ENCODE assay signal across 8 cellular contexts in genomic region chr1:38858833-38859560, GRCh38. TPM values are rescaled to one million over a fixed set of nuclear protein-coding genes. Genes with fewer than 3 reads are reported as not detected.
DNase-seq lines count a peak whose midpoint lies in the region; ATAC-seq, FAIRE-seq and TF ChIP-seq lines count a peak whose summit lies in the region.

No MANE protein-coding gene starts in this region.

- no peak overlapping the region for H4K5ac ChIP-seq in H9 (ENCODE audit: insufficient read length, low read depth, low read length)

- no peak for TF ChIP-seq RAD21 in HepG2 (CRISPR knock-in tag; IDR thresholded peaks at IDR 0.05)

- no peak overlapping the region for H3T11ph ChIP-seq in H9 (ENCODE audit: low read length)

- no peak overlapping the region for H4K8ac ChIP-seq in H9 (replicated peaks; ENCODE audit: insufficient read length, low read depth, low read length)

- H2AK5ac ChIP-seq in H9 (ENCODE audit: insufficient read length, low read length): no peak overlapping the region

- no peaks in the 10 kb centered on the region for H3K27me3 ChIP-seq in GM06990 (replicated peaks; ENCODE audit: control insufficient read depth, insufficient read depth, low read length)
- no peaks in the 10 kb centered on the region for H3K27me3 ChIP-seq in H9 (ENCODE audit: insufficient read depth, low read length)
- H3K27me3 ChIP-seq in Loucy (ENCODE audit: insufficient read depth, low read length, poor library complexity, severe bottlenecking): no peaks in the 10 kb centered on the region
- no peaks in the 10 kb centered on the region; a peak in 1 of 5 replicates for H3K27me3 ChIP-seq in HepG2 (ENCODE audit: control insufficient read depth in 1 of 2, insufficient read depth in 2 of 2, low read length in 2 of 2)

- peaks cover 4% of the 10 kb centered on the region for H3K79me1 ChIP-seq in H9 (ENCODE audit: insufficient read depth, low read depth, low read length, poor library complexity, severe bottlenecking)

- H3F3A ChIP-seq in Loucy (ENCODE audit: low read depth): no peaks in the 10 kb centered on the region

- H3K9ac ChIP-seq in H9 (ENCODE audit: extremely low read depth, insufficient read length, low read length) (peak overlapping the region; percentile 62), Loucy (ENCODE audit: low read depth, low read length, poor library complexity, severe bottlenecking) (peak overlapping the region; percentile 69), HepG2 (ENCODE audit: insufficient read depth, low read depth, low read length) (peak overlapping the region; percentile 76)

- no peak overlapping the region for H2BK120ac ChIP-seq in H9 (ENCODE audit: low read depth, low read length, poor library complexity, severe bottlenecking)

- no peaks in the 10 kb centered on the region for H3K9me2 ChIP-seq in Loucy (replicated peaks; ENCODE audit: low read depth, low read length)

- H3K36me3 ChIP-seq in GM06990 (ENCODE audit: control insufficient read depth, insufficient read depth, low read length): no peaks in the 10 kb centered on the region; the same call in 1 of the 2 replicates
- no peaks in the 10 kb centered on the region for H3K36me3 ChIP-seq in Loucy (ENCODE audit: insufficient read depth, low read length)
- H3K36me3 ChIP-seq in HepG2 (replicated peaks in 1 of 2; ENCODE audit: control insufficient read depth in 1 of 2, insufficient read depth in 2 of 2, low read length in 2 of 2): peaks cover 6 to 11% of the 10 kb centered on the region in 2 experiments

- no peak overlapping the region for H2BK20ac ChIP-seq in H9 (ENCODE audit: low read depth, low read length, poor library complexity, severe bottlenecking)

- TF ChIP-seq POLR2A in HepG2 (IDR thresholded peaks at IDR 0.05; ENCODE audit: insufficient read depth in 1 of 2, low read depth in 2 of 2, low read length in 2 of 2): 0 out of 4 replicates have a peak, but pooled peaks of 1 of the 2 experiments have one; percentile 1

- peaks cover 5 to 17% of the 10 kb centered on the region in 2 experiments for H3K4me1 Mint-ChIP-seq in H9

- H3K14ac ChIP-seq in H9 (ENCODE audit: insufficient read depth, low read length): no peak overlapping the region; the same call in 1 of the 2 replicates

- no peaks in the 10 kb centered on the region for H3K4me1 ChIP-seq in H9 (ENCODE audit: insufficient read depth, low read length)
- peaks cover 38% of the 10 kb centered on the region for H3K4me1 ChIP-seq in Loucy (ENCODE audit: insufficient read depth, low read length, poor library complexity, severe bottlenecking)
- H3K4me1 ChIP-seq in HepG2 (ENCODE audit: insufficient read depth, low read length): peaks cover 55% of the 10 kb centered on the region

- no peaks in the 10 kb centered on the region for H3K9me3 Mint-ChIP-seq in H9

- no peak overlapping the region for H3K56ac ChIP-seq in H9 (ENCODE audit: insufficient read length, low read depth, low read length)

- in situ Hi-C loops in HepG2 (cut with HindIII; ENCODE audit: extremely low pct_ligation_motif_present, low pct_unique_long_range_greater_than_20kb): no loop called here

- FAIRE-seq in HepG2 (lab: Jason Lieb, UNC): no peak

- H3K4me2 ChIP-seq in H9 (ENCODE audit: insufficient read depth, insufficient read length, low read length): peak overlapping the region; percentile 99
- peak overlapping the region; percentile 88 for H3K4me2 ChIP-seq in Loucy (ENCODE audit: low read depth, low read length, poor library complexity, severe bottlenecking)
- H3K4me2 ChIP-seq in HepG2 (ENCODE audit: low read depth, low read length): peak overlapping the region; percentile 70

- H3K27ac ChIP-seq in H9 (ENCODE audit: insufficient read length, low read depth, low read length) (no peak overlapping the region), coronary artery (peak overlapping the region; percentile 90 to 92), HepG2 (ENCODE audit: extremely low read length, insufficient read depth, low read length) (peak overlapping the region; percentile 67)

- H3K36me3 Mint-ChIP-seq in H9 (ENCODE audit: insufficient read depth in 1 of 3, low read depth in 3 of 3): peaks cover 8 to 22% (median 16%) of the 10 kb centered on the region in 3 experiments; a peak in 6 of 7 replicates

- intact Hi-C loops in HepG2 (cut with micrococcal nuclease; ENCODE audit: unreplicated experiment): loop anchor here (2.0 kb wide), 1 partner anchor 168 kb away; the partner anchor contains the start of gene NDUFS5

- no peak overlapping the region for H3K23ac ChIP-seq in H9 (ENCODE audit: insufficient read length, low read depth, low read length)

- DNase-seq in GM06990 (ENCODE audit: extremely low read depth, insufficient read length) (peak; percentile 78), H9 (no peak), coronary artery (ENCODE audit: low spot score) (peak; percentile 84), HepG2 (ENCODE audit: low spot score) (peak; percentile 39), midbrain (lab: John Stamatoyannopoulos, UW) (no peak)
- peak; percentile 63 for DNase-seq in activated CD4-positive, CD25-positive, alpha-beta regulatory T cell treated with anti-CD3 and anti-CD28 coated beads, Interleukin-2, amount 50 U/mL, for 72 hours
- peak; percentile 22 for DNase-seq in stimulated activated CD4-positive, alpha-beta T cell treated with anti-CD3 and anti-CD28 coated beads, Interleukin-2, amount 100 ng/mL, for 4 hours (ENCODE audit: low read depth)

- no peak overlapping the region for H2BK12ac ChIP-seq in H9 (ENCODE audit: insufficient read length, low read depth, low read length)

- H3K27ac Mint-ChIP-seq in H9: peak overlapping the region in 2 of 3 experiments; percentile 44 to 57; a peak in 2 of 7 replicates

- CTCF ChIA-PET in HepG2 (lab: Yijun Ruan, JAX; ENCODE audit: low intra/inter-chr PET ratio, low total read pairs): no interaction called here

- H2BK5ac ChIP-seq in H9 (ENCODE audit: insufficient read length, low read length): no peak overlapping the region

- no TSS peak for BruUV-seq in HepG2 (replicated peaks; lab: Mats Ljungman, UMichigan)

- H3K4me3 Mint-ChIP-seq in H9: peak overlapping the region; percentile 92 to 96

- H3K79me2 ChIP-seq in H9 (ENCODE audit: insufficient read depth, low read length) (peaks cover 2% of the 10 kb centered on the region; the same call in 1 of the 2 replicates), Loucy (ENCODE audit: insufficient read depth, low read length) (peaks cover 33% of the 10 kb centered on the region), HepG2 (ENCODE audit: insufficient read depth, low read length) (peaks cover 49% of the 10 kb centered on the region)

- H4K20me1 ChIP-seq in H9 (ENCODE audit: control insufficient read depth, insufficient read depth, insufficient read length) (no peaks in the 10 kb centered on the region), Loucy (ENCODE audit: insufficient read depth, low read length, poor library complexity, severe bottlenecking) (peaks cover 21% of the 10 kb centered on the region), HepG2 (ENCODE audit: insufficient read depth, low read length) (no peaks in the 10 kb centered on the region)

- no peak overlapping the region for H4K91ac ChIP-seq in H9 (ENCODE audit: insufficient read length, low read depth, low read length)

- no peak for TF ChIP-seq EP300 in HepG2 (IDR thresholded peaks at IDR 0.05; ENCODE audit: low read depth in 2 of 2, low read length in 2 of 2)
- no peak for TF ChIP-seq EP300 in HepG2 (CRISPR knock-in tag; IDR thresholded peaks at IDR 0.05; ENCODE audit: borderline replicate concordance)

- POLR2A ChIA-PET in HepG2 (lab: Yijun Ruan, JAX): interaction anchor here (0.6 to 1.7 kb wide), 7 partner anchors 14 to 846 kb away, joined by 3 to 9 read pairs (median 5); partner anchors contain the start of genes AKIRIN1, MYCBP, NDUFS5 and UTP11

- WGBS in H9 (ENCODE audit: extremely low coverage, insufficient read length, low lambda C conversion rate): no CpG with 5 or more reads among the region's 51 CpGs
- 0% methylated on average over 9 of the region's 51 CpGs for WGBS in HepG2 (ENCODE audit: low lambda C conversion rate)

- no peaks in the 10 kb centered on the region for H3K27me3 Mint-ChIP-seq in H9 (ENCODE audit: low read depth)

- ATAC-seq in HepG2: peak; percentile 47

- peak overlapping the region; percentile 87 for H3K4me3 ChIP-seq in GM06990 (replicated peaks; ENCODE audit: low read depth, low read length)
- H3K4me3 ChIP-seq in Loucy (ENCODE audit: low read length, poor library complexity, severe bottlenecking): peak overlapping the region; percentile 98
- peak overlapping the region; percentile 89 for H3K4me3 ChIP-seq in coronary artery
- peak overlapping the region; percentile 66 to 98 (median 77) for H3K4me3 ChIP-seq in HepG2 (replicated peaks in 1 of 3; ENCODE audit: insufficient read depth in 1 of 3, low read depth in 2 of 3, low read length in 3 of 3)

- H3K9me3 ChIP-seq in H9 (ENCODE audit: control insufficient read depth, low read depth, low read length) (no peaks in the 10 kb centered on the region), Loucy (ENCODE audit: insufficient read depth, low read depth, low read length) (no peaks in the 10 kb centered on the region), HepG2 (ENCODE audit: low read length) (no peaks in the 10 kb centered on the region)

- H2AFZ ChIP-seq in H9 (ENCODE audit: low read length) (no peak overlapping the region), Loucy (ENCODE audit: low read length) (peak overlapping the region; percentile 80), HepG2 (ENCODE audit: low read length) (peak overlapping the region; percentile 44)

- no peak for TF ChIP-seq CTCF in GM06990 (IDR thresholded peaks at IDR 0.05; ENCODE audit: insufficient read depth, low read length, poor library complexity, severe bottlenecking)
- TF ChIP-seq CTCF in H9 (conservative IDR thresholded peaks at IDR 0.05): no peak
- TF ChIP-seq CTCF in Loucy (conservative IDR thresholded peaks at IDR 0.05; ENCODE audit: low read length): no peak
- no peak for TF ChIP-seq CTCF in coronary artery (IDR thresholded peaks at IDR 0.05)
- TF ChIP-seq CTCF in HepG2 (CRISPR knock-in tag; IDR thresholded peaks at IDR 0.05): no peak

- no peak overlapping the region for H3K18ac ChIP-seq in H9 (ENCODE audit: insufficient read length, low read depth, low read length)

- H2BK15ac ChIP-seq in H9 (ENCODE audit: low read depth, low read length): no peak overlapping the region

- peaks cover 9% of the 10 kb centered on the region for H3K23me2 ChIP-seq in H9 (ENCODE audit: insufficient read length, low read depth, low read length, poor library complexity, severe bottlenecking)

- H3K4ac ChIP-seq in H9 (ENCODE audit: low read depth, low read length): no peak overlapping the region

RNA-seq across cellular contexts. Expression of gene RRAGC, which starts 0.6 kb away (rescaled TPM):
- 17.9 and 19.1 TPM in 2 replicates for total RNA-seq in H9 (2021)
- 7.6 and 15.4 TPM in 2 replicates for total RNA-seq in HepG2 (2016; rRNA removed; fragmentation: Illumina TruSeq; extraction: Trizol)
- 1.3 and 1.9 TPM in 2 replicates for total RNA-seq in HepG2 (2016; cell fraction: cytosol; rRNA removed; fragmentation: Illumina TruSeq; extraction: Trizol; ENCODE audit: low read depth)
- 7.2 and 15.3 TPM in 2 replicates for total RNA-seq in HepG2 (2016; cell fraction: insoluble cytoplasmic fraction; rRNA removed; fragmentation: Illumina TruSeq; extraction: Trizol)
- 9.7 and 10.7 TPM in 2 replicates for total RNA-seq in HepG2 (2016; cell fraction: membrane; rRNA removed; fragmentation: Illumina TruSeq; extraction: Trizol)
- 9.1 and 9.3 TPM in 2 replicates for total RNA-seq in HepG2 (2016; cell fraction: nucleus; rRNA removed; fragmentation: Illumina TruSeq; extraction: Trizol)
- 6.4 and 8.0 TPM in 2 replicates for polyA plus RNA-seq in HepG2 (2011; rRNA removed)
- 3.0 and 5.7 TPM in 2 replicates for polyA plus RNA-seq in HepG2 (2011; cell fraction: cytosol; rRNA removed)
- 1.9 and 3.1 TPM in 2 replicates for polyA plus RNA-seq in HepG2 (2011; cell fraction: nucleus; rRNA removed)
- polyA plus RNA-seq in HepG2 (2012): 9.8 TPM in 2 replicates
- polyA plus RNA-seq in HepG2 (2016; cell fraction: cytosol; fragmentation: Illumina TruSeq; extraction: Trizol; ENCODE audit: low read depth): 2.5 and 2.7 TPM in 2 replicates
- 19.5 and 20.8 TPM in 2 replicates for polyA plus RNA-seq in HepG2 (2016; cell fraction: insoluble cytoplasmic fraction; fragmentation: Illumina TruSeq; extraction: Trizol; ENCODE audit: low read depth)
- 8.9 and 9.1 TPM in 2 replicates for polyA plus RNA-seq in HepG2 (2016; cell fraction: membrane; fragmentation: Illumina TruSeq; extraction: Trizol; ENCODE audit: low read depth)
- 14.3 and 14.5 TPM in 2 replicates for polyA plus RNA-seq in HepG2 (2016; cell fraction: nucleus; fragmentation: Illumina TruSeq; extraction: Trizol; ENCODE audit: insufficient read depth, low read depth)
- polyA minus RNA-seq in HepG2 (2011; rRNA and poly(A)+ RNA removed; ENCODE audit: low replicate concordance): 2.3 and 4.8 TPM in 2 replicates
- polyA minus RNA-seq in HepG2 (2011; cell fraction: cytosol; rRNA and poly(A)+ RNA removed): 3.9 and 4.6 TPM in 2 replicates
- polyA minus RNA-seq in HepG2 (2011; cell fraction: nucleus; rRNA and poly(A)+ RNA removed): 6.1 and 7.0 TPM in 2 replicates

RNA-seq across cellular contexts. Expression of gene MYCBP, which starts 14.2 kb away (rescaled TPM):
- total RNA-seq in H9 (2021): 33.1 and 35.2 TPM in 2 replicates
- total RNA-seq in HepG2 (2016; rRNA removed; fragmentation: Illumina TruSeq; extraction: Trizol): 30.4 and 48.0 TPM in 2 replicates
- 10.0 and 12.2 TPM in 2 replicates for total RNA-seq in HepG2 (2016; cell fraction: cytosol; rRNA removed; fragmentation: Illumina TruSeq; extraction: Trizol; ENCODE audit: low read depth)
- 33.3 and 50.7 TPM in 2 replicates for total RNA-seq in HepG2 (2016; cell fraction: insoluble cytoplasmic fraction; rRNA removed; fragmentation: Illumina TruSeq; extraction: Trizol)
- total RNA-seq in HepG2 (2016; cell fraction: membrane; rRNA removed; fragmentation: Illumina TruSeq; extraction: Trizol): 22.0 and 23.3 TPM in 2 replicates
- 10.0 and 11.9 TPM in 2 replicates for total RNA-seq in HepG2 (2016; cell fraction: nucleus; rRNA removed; fragmentation: Illumina TruSeq; extraction: Trizol)
- 7.3 and 11.4 TPM in 2 replicates for polyA plus RNA-seq in HepG2 (2011; rRNA removed)
- polyA plus RNA-seq in HepG2 (2011; cell fraction: cytosol; rRNA removed): 5.2 and 7.3 TPM in 2 replicates
- 3.1 TPM in 2 replicates for polyA plus RNA-seq in HepG2 (2011; cell fraction: nucleus; rRNA removed)
- polyA plus RNA-seq in HepG2 (2012): 8.4 and 13.0 TPM in 2 replicates
- 9.9 and 14.2 TPM in 2 replicates for polyA plus RNA-seq in HepG2 (2016; cell fraction: cytosol; fragmentation: Illumina TruSeq; extraction: Trizol; ENCODE audit: low read depth)
- 42.9 and 47.5 TPM in 2 replicates for polyA plus RNA-seq in HepG2 (2016; cell fraction: insoluble cytoplasmic fraction; fragmentation: Illumina TruSeq; extraction: Trizol; ENCODE audit: low read depth)
- polyA plus RNA-seq in HepG2 (2016; cell fraction: membrane; fragmentation: Illumina TruSeq; extraction: Trizol; ENCODE audit: low read depth): 16.2 and 19.1 TPM in 2 replicates
- polyA plus RNA-seq in HepG2 (2016; cell fraction: nucleus; fragmentation: Illumina TruSeq; extraction: Trizol; ENCODE audit: insufficient read depth, low read depth): 19.6 and 22.1 TPM in 2 replicates
- 6.1 and 15.7 TPM in 2 replicates for polyA minus RNA-seq in HepG2 (2011; rRNA and poly(A)+ RNA removed; ENCODE audit: low replicate concordance)
- 3.9 and 4.5 TPM in 2 replicates for polyA minus RNA-seq in HepG2 (2011; cell fraction: cytosol; rRNA and poly(A)+ RNA removed)
- 2.8 and 3.1 TPM in 2 replicates for polyA minus RNA-seq in HepG2 (2011; cell fraction: nucleus; rRNA and poly(A)+ RNA removed)

RNA-seq across cellular contexts. Expression of gene GJA9, which starts 22.4 kb away (rescaled TPM):
- total RNA-seq in H9 (2021) (not detected in 2 replicates), HepG2 (2016; rRNA removed; fragmentation: Illumina TruSeq; extraction: Trizol) (0.13 and 0.14 TPM in 2 replicates)
- not detected in 2 replicates for total RNA-seq in HepG2 (2016; cell fraction: cytosol; rRNA removed; fragmentation: Illumina TruSeq; extraction: Trizol; ENCODE audit: low read depth)
- total RNA-seq in HepG2 (2016; cell fraction: insoluble cytoplasmic fraction; rRNA removed; fragmentation: Illumina TruSeq; extraction: Trizol): 0.17 and 0.22 TPM in 2 replicates
- 0.09 and 0.10 TPM in 2 replicates for total RNA-seq in HepG2 (2016; cell fraction: membrane; rRNA removed; fragmentation: Illumina TruSeq; extraction: Trizol)
- total RNA-seq in HepG2 (2016; cell fraction: nucleus; rRNA removed; fragmentation: Illumina TruSeq; extraction: Trizol): 0.28 TPM in 1 of 2 replicates, not detected in the other
- polyA plus RNA-seq in HepG2 (2011; rRNA removed): 0.08 TPM in 1 of 2 replicates, not detected in the other
- 0.03 and 0.06 TPM in 2 replicates for polyA plus RNA-seq in HepG2 (2011; cell fraction: cytosol; rRNA removed)
- polyA plus RNA-seq in HepG2 (2011; cell fraction: nucleus; rRNA removed): not detected in 2 replicates
- 0.15 TPM in 1 of 2 replicates, not detected in the other for polyA plus RNA-seq in HepG2 (2012)
- polyA plus RNA-seq in HepG2 (2016; cell fraction: cytosol; fragmentation: Illumina TruSeq; extraction: Trizol; ENCODE audit: low read depth): not detected in 2 replicates
- polyA plus RNA-seq in HepG2 (2016; cell fraction: insoluble cytoplasmic fraction; fragmentation: Illumina TruSeq; extraction: Trizol; ENCODE audit: low read depth): 0.13 and 0.21 TPM in 2 replicates
- not detected in 2 replicates for polyA plus RNA-seq in HepG2 (2016; cell fraction: membrane; fragmentation: Illumina TruSeq; extraction: Trizol; ENCODE audit: low read depth)
- 0.56 TPM in 1 of 2 replicates, not detected in the other for polyA plus RNA-seq in HepG2 (2016; cell fraction: nucleus; fragmentation: Illumina TruSeq; extraction: Trizol; ENCODE audit: insufficient read depth, low read depth)
- polyA minus RNA-seq in HepG2 (2011; rRNA and poly(A)+ RNA removed; ENCODE audit: low replicate concordance): not detected in 2 replicates
- not detected in 2 replicates for polyA minus RNA-seq in HepG2 (2011; cell fraction: cytosol; rRNA and poly(A)+ RNA removed)
- 0.39 TPM in 1 of 2 replicates, not detected in the other for polyA minus RNA-seq in HepG2 (2011; cell fraction: nucleus; rRNA and poly(A)+ RNA removed)

Comparison
In these comparisons a context has a peak if more than half of its experiments do, and no peak if none do; other contexts are left out.
1. DNase-seq: peak in GM06990 (single experiment), activated CD4-positive, CD25-positive, alpha-beta regulatory T cell treated with anti-CD3 and anti-CD28 coated beads, Interleukin-2, amount 50 U/mL, for 72 hours (single experiment), coronary artery (single experiment), HepG2 (single experiment) and stimulated activated CD4-positive, alpha-beta T cell treated with anti-CD3 and anti-CD28 coated beads, Interleukin-2, amount 100 ng/mL, for 4 hours (single experiment); none in H9 (single experiment) and midbrain (single experiment).
2. Peak in every context shown above with its lines, with median percentiles within 50 percentile points of each other: H3K4me3 ChIP-seq, H3K4me2 ChIP-seq and H3K9ac ChIP-seq.